19 cellular contexts compared by ENCODE assay signal in genomic region chr2:227125506-227125905, GRCh38. TPM values are rescaled to one million over a fixed set of nuclear protein-coding genes. Genes with fewer than 3 reads are reported as not detected.
DNase-seq lines count a peak whose midpoint lies in the region; ATAC-seq, FAIRE-seq and TF ChIP-seq lines count a peak whose summit lies in the region.
"Had no signal": no experiment of that assay in that cellular context is flagged by ENCODE, and none has a peak within 500 bp of the region (broad histone marks: within the 10 kb centered on the region; RNA-seq: fewer than 3 reads in every experiment).

No MANE protein-coding gene starts in this region.

- H3K27me3 Mint-ChIP-seq in endodermal cell (ENCODE audit: insufficient read depth), result no peaks in the 10 kb centered on the region
- H3K27me3 Mint-ChIP-seq: IgD-negative memory B cell had no signal

- TF ChIP-seq RAD21 in HepG2 (CRISPR knock-in tag; IDR thresholded peaks at IDR 0.05), result no peak

- no peaks in the 10 kb centered on the region for H3K9me3 Mint-ChIP-seq in endodermal cell
- H3K9me3 Mint-ChIP-seq: activated CD4-positive, alpha-beta memory T cell treated with anti-CD3 and anti-CD28 coated beads, Interleukin-2, amount 10 ng/mL, durations not matched to agents 7 days and 5 days; activated naive CD8-positive, alpha-beta T cell treated with anti-CD3 and anti-CD28 coated beads for 36 hours; IgD-negative memory B cell had no signal

- no peak overlapping the region for H3K4me3 Mint-ChIP-seq in endodermal cell
- H3K4me3 Mint-ChIP-seq: activated CD4-positive, alpha-beta memory T cell treated with anti-CD3 and anti-CD28 coated beads, Interleukin-2, amount 10 ng/mL, durations not matched to agents 7 days and 5 days; activated naive CD8-positive, alpha-beta T cell treated with anti-CD3 and anti-CD28 coated beads for 36 hours; IgD-negative memory B cell had no signal

- TF ChIP-seq POLR2A in HepG2 (IDR thresholded peaks at IDR 0.05; ENCODE audit: insufficient read depth in 1 of 2, low read depth in 2 of 2, low read length in 2 of 2) (no peak), right lobe of liver (IDR thresholded peaks at IDR 0.05) (no peak)

- H3K9me2 ChIP-seq in OCI-LY7 (ENCODE audit: insufficient read depth, low read length), result no peaks in the 10 kb centered on the region

- H3K4me3 ChIP-seq in HepG2 (replicated peaks in 1 of 3; ENCODE audit: insufficient read depth in 1 of 3, low read depth in 2 of 3, low read length in 3 of 3), result no peak overlapping the region
- H3K4me3 ChIP-seq in right lobe of liver, result no peak overlapping the region
- no peak overlapping the region for H3K4me3 ChIP-seq in OCI-LY7 (ENCODE audit: low read depth, low read length, poor library complexity, severe bottlenecking)
- H3K4me3 ChIP-seq in endodermal cell (ENCODE audit: low read length), result no peak overlapping the region
- H3K4me3 ChIP-seq in dorsolateral prefrontal cortex, result no peak overlapping the region
- H3K4me3 ChIP-seq: mucosa of descending colon had no signal

- H3K79me2 ChIP-seq in HepG2 (ENCODE audit: insufficient read depth, low read length), result no peaks in the 10 kb centered on the region
- no peaks in the 10 kb centered on the region for H3K79me2 ChIP-seq in OCI-LY7 (ENCODE audit: insufficient read depth, low read depth, low read length)

- no peaks in the 10 kb centered on the region for H3K36me3 ChIP-seq in HepG2 (replicated peaks in 1 of 2; ENCODE audit: control insufficient read depth in 1 of 2, insufficient read depth in 2 of 2, low read length in 2 of 2)
- H3K36me3 ChIP-seq in right lobe of liver, result no peaks in the 10 kb centered on the region
- H3K36me3 ChIP-seq in OCI-LY7 (ENCODE audit: insufficient read depth, low read length), result no peaks in the 10 kb centered on the region
- H3K36me3 ChIP-seq in endodermal cell (ENCODE audit: control insufficient read depth, insufficient read depth, low read length), result no peaks in the 10 kb centered on the region

- no peak overlapping the region for H3K27ac Mint-ChIP-seq in endodermal cell
- H3K27ac Mint-ChIP-seq: activated CD4-positive, alpha-beta memory T cell treated with anti-CD3 and anti-CD28 coated beads, Interleukin-2, amount 10 ng/mL, durations not matched to agents 7 days and 5 days; activated naive CD8-positive, alpha-beta T cell treated with anti-CD3 and anti-CD28 coated beads for 36 hours; IgD-negative memory B cell; progenitor cell of endocrine pancreas had no signal

- DNase-seq in HepG2 (ENCODE audit: low spot score), result peak; percentile 25
- DNase-seq in right lobe of liver, result no peak
- no peak for DNase-seq in OCI-LY7 (ENCODE audit: low spot score)
- DNase-seq in endodermal cell, result peak; percentile 86
- DNase-seq in Ammon's horn (ENCODE audit: low spot score), result no peak
- no peak for DNase-seq in dorsolateral prefrontal cortex
- no peak for DNase-seq in glomerular visceral epithelial cell (ENCODE audit: extremely low spot score)
- DNase-seq: activated CD4-positive, alpha-beta memory T cell treated with anti-CD3 and anti-CD28 coated beads, Interleukin-2, amount 10 ng/mL, durations not matched to agents 7 days and 5 days; activated naive CD8-positive, alpha-beta T cell treated with anti-CD3 and anti-CD28 coated beads for 36 hours; AML-193; cortex of kidney; DND-41; mucosa of descending colon; NCI-H2029; T-helper 2 cell had no signal

- H3K4me1 ChIP-seq in HepG2 (ENCODE audit: insufficient read depth, low read length) (no peaks in the 10 kb centered on the region), right lobe of liver (no peaks in the 10 kb centered on the region), OCI-LY7 (ENCODE audit: insufficient read depth, low read length, poor library complexity, severe bottlenecking) (no peaks in the 10 kb centered on the region), endodermal cell (ENCODE audit: control insufficient read depth, insufficient read depth, low read length) (peaks cover 9% of the 10 kb centered on the region)

- ATAC-seq in HepG2 (peak; percentile 85), right lobe of liver (no peak), GM21447 (IDR thresholded peaks at IDR 0.05; ENCODE audit: unreplicated experiment) (no peak)
- ATAC-seq: mucosa of descending colon had no signal

- H3K9ac ChIP-seq in HepG2 (ENCODE audit: insufficient read depth, low read depth, low read length) (no peak overlapping the region), endodermal cell (ENCODE audit: extremely low read depth, low read length, poor library complexity, severe bottlenecking) (no peak overlapping the region)

- no peak overlapping the region for H2AFZ ChIP-seq in HepG2 (ENCODE audit: low read length)
- no peak overlapping the region for H2AFZ ChIP-seq in OCI-LY7 (ENCODE audit: low read length)

- H4K20me1 ChIP-seq in HepG2 (ENCODE audit: insufficient read depth, low read length) (no peaks in the 10 kb centered on the region), OCI-LY7 (ENCODE audit: insufficient read depth, low read length) (no peaks in the 10 kb centered on the region)

- no peak overlapping the region for H3K27ac ChIP-seq in HepG2 (ENCODE audit: extremely low read length, insufficient read depth, low read length)
- H3K27ac ChIP-seq in right lobe of liver, result no peak overlapping the region
- no peak overlapping the region for H3K27ac ChIP-seq in OCI-LY7 (ENCODE audit: low read depth, low read length, poor library complexity, severe bottlenecking)
- no peak overlapping the region for H3K27ac ChIP-seq in endodermal cell (ENCODE audit: low read depth, low read length)
- no peak overlapping the region for H3K27ac ChIP-seq in dorsolateral prefrontal cortex

- FAIRE-seq in HepG2 (lab: Jason Lieb, UNC), result no peak
- FAIRE-seq: keratinocyte had no signal

- no TSS peak for BruUV-seq in HepG2 (replicated peaks; lab: Mats Ljungman, UMichigan)
- no TSS peak for BruUV-seq in OCI-LY7 (replicated peaks; lab: Mats Ljungman, UMichigan)

- no peaks in the 10 kb centered on the region for H3K36me3 Mint-ChIP-seq in endodermal cell (ENCODE audit: low read depth)
- H3K36me3 Mint-ChIP-seq: activated naive CD8-positive, alpha-beta T cell treated with anti-CD3 and anti-CD28 coated beads for 36 hours had no signal

- H3K4me2 ChIP-seq in HepG2 (ENCODE audit: low read depth, low read length) (no peak overlapping the region), OCI-LY7 (ENCODE audit: low read length) (no peak overlapping the region)

- peaks cover 13% of the 10 kb centered on the region for H3K4me1 Mint-ChIP-seq in endodermal cell
- H3K4me1 Mint-ChIP-seq: activated CD4-positive, alpha-beta memory T cell treated with anti-CD3 and anti-CD28 coated beads, Interleukin-2, amount 10 ng/mL, durations not matched to agents 7 days and 5 days; activated naive CD8-positive, alpha-beta T cell treated with anti-CD3 and anti-CD28 coated beads for 36 hours had no signal

- WGBS in HepG2 (ENCODE audit: low lambda C conversion rate), result 4% methylated on average over 5 of the region's 5 CpGs
- 62% methylated on average over 4 of the region's 5 CpGs for WGBS in right lobe of liver (ENCODE audit: insufficient coverage, low coverage, low lambda C conversion rate, missing lambda C conversion rate)
- 69 to 88% methylated on average over 3 to 4 of the region's 5 CpGs for WGBS in endodermal cell (ENCODE audit: insufficient coverage in 1 of 2, insufficient read length in 1 of 2), 2 experiments

- in situ Hi-C loops in HepG2 (cut with HindIII; ENCODE audit: extremely low pct_ligation_motif_present, low pct_unique_long_range_greater_than_20kb), result loop anchor here (5.0 kb wide), 1 partner anchor 117 kb away; no protein-coding TSS in a partner anchor

- TF ChIP-seq EP300 in HepG2 (IDR thresholded peaks at IDR 0.05; ENCODE audit: low read depth in 2 of 2, low read length in 2 of 2), result no peak
- no peak for TF ChIP-seq EP300 in HepG2 (CRISPR knock-in tag; IDR thresholded peaks at IDR 0.05; ENCODE audit: borderline replicate concordance)

- peak; percentile 63 for TF ChIP-seq CTCF in HepG2 (CRISPR knock-in tag; IDR thresholded peaks at IDR 0.05)
- no peak for TF ChIP-seq CTCF in right lobe of liver (IDR thresholded peaks at IDR 0.05)
- 0 out of 2 replicates have a peak, but pooled peaks have one; percentile 19 for TF ChIP-seq CTCF in OCI-LY7 (conservative IDR thresholded peaks at IDR 0.05; ENCODE audit: low read length)
- peak; percentile 64 for TF ChIP-seq CTCF in endodermal cell (conservative IDR thresholded peaks at IDR 0.05)
- TF ChIP-seq CTCF in dorsolateral prefrontal cortex (IDR thresholded peaks at IDR 0.05 in 54 of 56, conservative IDR thresholded peaks at IDR 0.05 in 2 of 56; ENCODE audit: low read depth in 1 of 56, partially characterized antibody in 56 of 56), result no peak

- H3K9me3 ChIP-seq in HepG2 (ENCODE audit: low read length) (no peaks in the 10 kb centered on the region), right lobe of liver (no peaks in the 10 kb centered on the region), OCI-LY7 (ENCODE audit: low read length) (no peaks in the 10 kb centered on the region), endodermal cell (ENCODE audit: control insufficient read depth, low read length) (no peaks in the 10 kb centered on the region)
- H3K9me3 ChIP-seq: mucosa of descending colon had no signal

- CTCF ChIA-PET in HepG2 (lab: Yijun Ruan, JAX; ENCODE audit: low intra/inter-chr PET ratio, low total read pairs), result no interaction called here
- CTCF ChIA-PET in OCI-LY7 (lab: Charles Lee; ENCODE audit: unreplicated experiment), result no interaction called here

- peaks cover 0 to 11% of the 10 kb centered on the region in 2 experiments; a peak in 2 of 5 replicates for H3K27me3 ChIP-seq in HepG2 (ENCODE audit: control insufficient read depth in 1 of 2, insufficient read depth in 2 of 2, low read length in 2 of 2)
- no peaks in the 10 kb centered on the region for H3K27me3 ChIP-seq in right lobe of liver
- H3K27me3 ChIP-seq in endodermal cell (ENCODE audit: control insufficient read depth, insufficient read depth, low read length, poor library complexity, severe bottlenecking), result no peaks in the 10 kb centered on the region
- H3K27me3 ChIP-seq in dorsolateral prefrontal cortex, result peaks cover 0 to 23% (median 0%) of the 10 kb centered on the region in 45 donors

- intact Hi-C loops in HepG2 (cut with micrococcal nuclease; ENCODE audit: unreplicated experiment), result loop anchor here (10.0 kb wide), 1 partner anchor 529 kb away; no protein-coding TSS in a partner anchor
- intact Hi-C loops in right lobe of liver (cut with DNase I), result no loop called here
- intact Hi-C loops in OCI-LY7 (cut with micrococcal nuclease; ENCODE audit: unreplicated experiment), result no loop called here
- intact Hi-C loops in dorsolateral prefrontal cortex (cut with DNase I), result loop anchor here in 1 of 2 donors (10.0 kb wide), 1 partner anchor 199 kb away; the partner anchor contains the start of gene MFF

- POLR2A ChIA-PET in HepG2 (lab: Yijun Ruan, JAX), result no interaction called here
- POLR2A ChIA-PET in OCI-LY7 (lab: Charles Lee), result no interaction called here

RNA-seq across cellular contexts. Expression of gene COL4A4, which starts 38.5 kb away (rescaled TPM):
- total RNA-seq in HepG2 (2016; rRNA removed; fragmentation: Illumina TruSeq; extraction: Trizol) (not detected in 2 replicates), right lobe of liver (1 to 10 TPM in 5 of 6 experiments, under 1 TPM in 1; 0.86 to 2.4 (median 1.8) TPM), OCI-LY7 (2022) (5.5 and 7.0 TPM in 2 replicates), endodermal cell (1 to 10 TPM; 2.2 to 2.9 TPM), dorsolateral prefrontal cortex (1 to 10 TPM in 95 of 120 experiments, under 1 TPM in 25; 0.45 to 5.7 (median 1.5) TPM)
- total RNA-seq in HepG2 (2016; cell fraction: cytosol; rRNA removed; fragmentation: Illumina TruSeq; extraction: Trizol; ENCODE audit: low read depth), result not detected in 2 replicates
- not detected in 2 replicates for total RNA-seq in HepG2 (2016; cell fraction: insoluble cytoplasmic fraction; rRNA removed; fragmentation: Illumina TruSeq; extraction: Trizol)
- total RNA-seq in HepG2 (2016; cell fraction: membrane; rRNA removed; fragmentation: Illumina TruSeq; extraction: Trizol), result not detected in 2 replicates
- total RNA-seq in HepG2 (2016; cell fraction: nucleus; rRNA removed; fragmentation: Illumina TruSeq; extraction: Trizol), result not detected in 2 replicates
- polyA plus RNA-seq in HepG2 (2011; rRNA removed), result not detected in 2 replicates
- polyA plus RNA-seq in HepG2 (2011; cell fraction: cytosol; rRNA removed), result not detected in 2 replicates
- not detected in 2 replicates for polyA plus RNA-seq in HepG2 (2011; cell fraction: nucleus; rRNA removed)
- 0.01 and 0.03 TPM in 2 replicates for polyA plus RNA-seq in HepG2 (2012)
- polyA plus RNA-seq in HepG2 (2016; cell fraction: cytosol; fragmentation: Illumina TruSeq; extraction: Trizol; ENCODE audit: low read depth), result not detected in 2 replicates
- not detected in 2 replicates for polyA plus RNA-seq in HepG2 (2016; cell fraction: insoluble cytoplasmic fraction; fragmentation: Illumina TruSeq; extraction: Trizol; ENCODE audit: low read depth)
- polyA plus RNA-seq in HepG2 (2016; cell fraction: membrane; fragmentation: Illumina TruSeq; extraction: Trizol; ENCODE audit: low read depth), result not detected in 2 replicates
- polyA plus RNA-seq in HepG2 (2016; cell fraction: nucleus; fragmentation: Illumina TruSeq; extraction: Trizol; ENCODE audit: insufficient read depth, low read depth), result not detected in 2 replicates
- 6.9 TPM in 1 of 2 replicates, not detected in the other for polyA minus RNA-seq in HepG2 (2011; rRNA and poly(A)+ RNA removed; ENCODE audit: low replicate concordance)
- 0.09 TPM in 1 of 2 replicates, not detected in the other for polyA minus RNA-seq in HepG2 (2011; cell fraction: cytosol; rRNA and poly(A)+ RNA removed)
- under 0.01 TPM in 2 replicates for polyA minus RNA-seq in HepG2 (2011; cell fraction: nucleus; rRNA and poly(A)+ RNA removed)
- total RNA-seq in OCI-LY7 (2014; rRNA removed; shearing (Covaris generic)), result 0.10 and 0.16 TPM in 2 replicates
- 0.18 TPM for polyA plus RNA-seq in endodermal cell (2013, experiment 1 of 2)
- 0.29 TPM for polyA plus RNA-seq in endodermal cell (2013, experiment 2 of 2)
- total RNA-seq: activated naive CD8-positive, alpha-beta T cell treated with anti-CD3 and anti-CD28 coated beads for 36 hours had no signal
- polyA plus RNA-seq: keratinocyte had no signal

RNA-seq across cellular contexts. Expression of gene COL4A3, which starts 38.9 kb away (rescaled TPM):
- total RNA-seq in HepG2 (2016; rRNA removed; fragmentation: Illumina TruSeq; extraction: Trizol) (0.02 TPM in 1 of 2 replicates, not detected in the other), right lobe of liver (1 to 10 TPM in 3 of 6 experiments, under 1 TPM in 3; 0.12 to 1.6 (median 0.73) TPM), OCI-LY7 (2022) (7.2 and 10.9 TPM in 2 replicates), endodermal cell (1 to 10 TPM; 1.7 to 2.4 TPM), dorsolateral prefrontal cortex (1 to 10 TPM in 116 of 120 experiments, under 1 TPM in 4; 0.61 to 7.3 (median 2.8) TPM)
- total RNA-seq in HepG2 (2016; cell fraction: cytosol; rRNA removed; fragmentation: Illumina TruSeq; extraction: Trizol; ENCODE audit: low read depth), result 0.09 and 0.10 TPM in 2 replicates
- 0.02 TPM in 1 of 2 replicates, not detected in the other for total RNA-seq in HepG2 (2016; cell fraction: insoluble cytoplasmic fraction; rRNA removed; fragmentation: Illumina TruSeq; extraction: Trizol)
- total RNA-seq in HepG2 (2016; cell fraction: membrane; rRNA removed; fragmentation: Illumina TruSeq; extraction: Trizol), result 0.03 and 0.07 TPM in 2 replicates
- 0.09 TPM in 1 of 2 replicates, not detected in the other for total RNA-seq in HepG2 (2016; cell fraction: nucleus; rRNA removed; fragmentation: Illumina TruSeq; extraction: Trizol)
- not detected in 2 replicates for polyA plus RNA-seq in HepG2 (2011; rRNA removed)
- not detected in 2 replicates for polyA plus RNA-seq in HepG2 (2011; cell fraction: cytosol; rRNA removed)
- not detected in 2 replicates for polyA plus RNA-seq in HepG2 (2011; cell fraction: nucleus; rRNA removed)
- polyA plus RNA-seq in HepG2 (2012), result not detected in 2 replicates
- not detected in 2 replicates for polyA plus RNA-seq in HepG2 (2016; cell fraction: cytosol; fragmentation: Illumina TruSeq; extraction: Trizol; ENCODE audit: low read depth)
- polyA plus RNA-seq in HepG2 (2016; cell fraction: insoluble cytoplasmic fraction; fragmentation: Illumina TruSeq; extraction: Trizol; ENCODE audit: low read depth), result not detected in 2 replicates
- not detected in 2 replicates for polyA plus RNA-seq in HepG2 (2016; cell fraction: membrane; fragmentation: Illumina TruSeq; extraction: Trizol; ENCODE audit: low read depth)
- polyA plus RNA-seq in HepG2 (2016; cell fraction: nucleus; fragmentation: Illumina TruSeq; extraction: Trizol; ENCODE audit: insufficient read depth, low read depth), result not detected in 2 replicates
- 5.8 TPM in 1 of 2 replicates, not detected in the other for polyA minus RNA-seq in HepG2 (2011; rRNA and poly(A)+ RNA removed; ENCODE audit: low replicate concordance)
- polyA minus RNA-seq in HepG2 (2011; cell fraction: cytosol; rRNA and poly(A)+ RNA removed), result not detected in 2 replicates
- polyA minus RNA-seq in HepG2 (2011; cell fraction: nucleus; rRNA and poly(A)+ RNA removed), result 0.12 and 0.26 TPM in 2 replicates
- 0.05 and 0.06 TPM in 2 replicates for total RNA-seq in OCI-LY7 (2014; rRNA removed; shearing (Covaris generic))
- polyA plus RNA-seq in endodermal cell (2013, experiment 1 of 2), result 0.71 TPM
- 0.33 TPM for polyA plus RNA-seq in endodermal cell (2013, experiment 2 of 2)
- total RNA-seq: activated naive CD8-positive, alpha-beta T cell treated with anti-CD3 and anti-CD28 coated beads for 36 hours had no signal
- polyA plus RNA-seq: keratinocyte had no signal

Comparison
In these comparisons a context has a peak if more than half of its experiments do, and no peak if none do; other contexts are left out.
1. DNase-seq: peak in HepG2 (single experiment) and endodermal cell (single experiment); none in right lobe of liver (0 of 3), OCI-LY7 (single experiment), Ammon's horn (single experiment), dorsolateral prefrontal cortex (0 of 10) and glomerular visceral epithelial cell (single experiment).
2. CTCF ChIP-seq: peak in HepG2 (single experiment), OCI-LY7 (single experiment) and endodermal cell (single experiment); none in right lobe of liver (0 of 4) and dorsolateral prefrontal cortex (0 of 56).